Comparison of ENCODE assay signal across 29 cellular contexts in genomic region chr15:34179257-34179656, GRCh38.
"Had no signal": no experiment of that assay in that cellular context is flagged by ENCODE, and none has a peak within 500 bp of the region (broad histone marks: within the 10 kb centered on the region; RNA-seq: fewer than 3 reads in every experiment).

No MANE protein-coding gene starts in this region.

- H3K4me3 Mint-ChIP-seq: activated CD4-positive, alpha-beta T cell treated with anti-CD3 and anti-CD28 coated beads, Interleukin-2, amount 10 ng/mL, durations not matched to agents 24 days and 14 days; activated CD8-positive, alpha-beta T cell treated with anti-CD3 and anti-CD28 coated beads, Interleukin-2, amount 10 ng/mL, durations not matched to agents 7 days and 5 days; activated naive CD4-positive, alpha-beta T cell treated with anti-CD3 and anti-CD28 coated beads, Interleukin-2, amount 10 ng/mL, durations not matched to agents 7 days and 5 days; activated naive CD8-positive, alpha-beta T cell; activated naive CD8-positive, alpha-beta T cell treated with anti-CD3 and anti-CD28 coated beads, Interleukin-2, amount 50 U/mL, for 24 hours; activated T-cell treated with anti-CD3 and anti-CD28 coated beads, Interleukin-2, amount 50 U/mL, for 4 hours; brain had no signal

- H3K27me3 ChIP-seq: MG63 had no signal

- H3K27me3 Mint-ChIP-seq: activated CD4-positive, alpha-beta T cell treated with anti-CD3 and anti-CD28 coated beads, Interleukin-2, amount 10 ng/mL, durations not matched to agents 24 days and 14 days; activated naive CD4-positive, alpha-beta T cell treated with anti-CD3 and anti-CD28 coated beads, Interleukin-2, amount 10 ng/mL, durations not matched to agents 7 days and 5 days; activated naive CD8-positive, alpha-beta T cell; activated naive CD8-positive, alpha-beta T cell treated with anti-CD3 and anti-CD28 coated beads, Interleukin-2, amount 50 U/mL, for 24 hours; brain had no signal

- H3K4me3 ChIP-seq: MG63 had no signal

- H3K4me1 Mint-ChIP-seq: activated naive CD4-positive, alpha-beta T cell treated with anti-CD3 and anti-CD28 coated beads, Interleukin-2, amount 10 ng/mL, durations not matched to agents 7 days and 5 days; activated naive CD8-positive, alpha-beta T cell treated with anti-CD3 and anti-CD28 coated beads, Interleukin-2, amount 50 U/mL, for 24 hours had no signal

- FAIRE-seq: bronchial epithelial cell, TTC549 had no signal

- DNase-seq: activated CD4-positive, alpha-beta T cell treated with anti-CD3 and anti-CD28 coated beads, Interleukin-2, amount 10 ng/mL, durations not matched to agents 24 days and 14 days; activated CD4-positive, alpha-beta T cell treated with anti-CD3 and anti-CD28 coated beads, Interleukin-2, amount 50 U/mL, for 4 hours; activated CD8-positive, alpha-beta T cell treated with anti-CD3 and anti-CD28 coated beads, Interleukin-2, amount 10 ng/mL, durations not matched to agents 7 days and 5 days; activated effector memory CD4-positive, alpha-beta T cell treated with Interleukin-2 at 50 U/mL for 16 hours; activated naive CD4-positive, alpha-beta T cell treated with anti-CD3 and anti-CD28 coated beads, Interleukin-2, amount 10 ng/mL, durations not matched to agents 7 days and 5 days; activated naive CD8-positive, alpha-beta T cell treated with anti-CD3 and anti-CD28 coated beads, Interleukin-2, amount 50 U/mL, for 24 hours; activated T-cell treated with anti-CD3 and anti-CD28 coated beads, Interleukin-2, amount 50 U/mL, for 4 hours; anterior cingulate cortex; caudate nucleus; cerebellar nuclear complex; Karpas-422; KBM-7; MG63; NCI-H1048; NCI-H1105 treated with DMSO at 0.1 percent for 48 hours; NCI-H1436; NCI-H1694 treated with DMSO at 0.1 percent for 48 hours; NCI-H2029; NCI-H345; NCI-H524 treated with DMSO at 0.1 percent for 48 hours; NCI-H748 treated with DMSO at 0.1 percent for 48 hours; Right ventricle myocardium superior; SW 1271; T-helper 1 cell; T1000 had no signal

- ATAC-seq: activated CD8-positive, alpha-beta T cell treated with anti-CD3 and anti-CD28 coated beads, Interleukin-2, amount 10 ng/mL, durations not matched to agents 7 days and 5 days; activated naive CD8-positive, alpha-beta T cell treated with anti-CD3 and anti-CD28 coated beads, Interleukin-2, amount 50 U/mL, for 24 hours; activated T-cell treated with anti-CD3 and anti-CD28 coated beads, Interleukin-2, amount 50 U/mL, for 4 hours had no signal

- H3K27ac Mint-ChIP-seq: activated CD4-positive, alpha-beta T cell treated with anti-CD3 and anti-CD28 coated beads, Interleukin-2, amount 10 ng/mL, durations not matched to agents 24 days and 14 days; activated CD8-positive, alpha-beta T cell treated with anti-CD3 and anti-CD28 coated beads, Interleukin-2, amount 10 ng/mL, durations not matched to agents 7 days and 5 days; activated naive CD4-positive, alpha-beta T cell treated with anti-CD3 and anti-CD28 coated beads, Interleukin-2, amount 10 ng/mL, durations not matched to agents 7 days and 5 days; activated naive CD8-positive, alpha-beta T cell treated with anti-CD3 and anti-CD28 coated beads, Interleukin-2, amount 50 U/mL, for 24 hours had no signal
